In the genomic region with DNA sequence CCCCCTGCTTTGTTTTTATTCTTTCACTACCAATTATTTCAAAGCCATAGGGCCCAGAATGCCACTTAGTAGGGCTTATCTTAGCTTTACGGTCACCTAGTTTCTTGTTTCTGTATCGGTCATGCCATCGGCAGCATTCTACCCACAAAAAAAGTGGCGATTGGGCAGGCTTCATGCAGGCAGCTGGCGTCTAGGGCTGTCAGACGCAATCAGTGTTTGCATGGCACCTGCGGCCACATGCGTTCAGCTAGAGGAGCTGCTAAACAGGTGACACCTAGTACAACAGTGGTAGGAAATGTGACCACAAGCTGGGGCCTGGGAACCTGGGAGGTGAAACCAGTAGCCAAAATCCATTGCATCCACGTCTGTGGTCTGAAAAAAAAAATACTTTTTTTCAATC, we compare ENCODE assay signal across 33 cellular contexts.
"Had no signal": no experiment of that assay in that cellular context is flagged by ENCODE, and none has a peak within 500 bp of the region (broad histone marks: within the 10 kb centered on the region; RNA-seq: fewer than 3 reads in every experiment).

No MANE protein-coding gene starts in this region.

- H3K27ac ChIP-seq: adrenal gland, body of pancreas, brain microvascular endothelial cell, breast epithelium, VCaP had no signal

- H3K27me3 ChIP-seq: adrenal gland, body of pancreas, brain microvascular endothelial cell, breast epithelium had no signal

- H3K4me3 ChIP-seq: adrenal gland, body of pancreas, breast epithelium had no signal

- FAIRE-seq: astrocyte, TTC549 had no signal

- H3K36me3 ChIP-seq: breast epithelium had no signal

- H3K4me1 ChIP-seq: body of pancreas, breast epithelium had no signal

- H3K9me3 ChIP-seq: adrenal gland, body of pancreas, breast epithelium had no signal

- ATAC-seq: activated CD8-positive, alpha-beta T cell treated with anti-CD3 and anti-CD28 coated beads for 36 hours; activated naive CD4-positive, alpha-beta T cell treated with anti-CD3 and anti-CD28 coated beads, Interleukin-2, amount 50 U/mL, for 72 hours; activated T-cell treated with anti-CD3 and anti-CD28 coated beads, Interleukin-2, amount 50 U/mL, for 4 hours; activated T-cell treated with anti-CD3 and anti-CD28 coated beads, Interleukin-2, amount 50 U/mL, for 72 hours; activated T-helper 17 cell treated with anti-CD3 and anti-CD28 coated beads, Interleukin-2, amount 50 U/mL, for 72 hours; body of pancreas had no signal

- DNase-seq: activated B cell treated with CpG ODN at 0.5 μM for 24 hours; activated CD4-positive, alpha-beta memory T cell treated with anti-CD3 and anti-CD28 coated beads for 36 hours; activated CD4-positive, alpha-beta T cell treated with anti-CD3 and anti-CD28 coated beads for 4 hours; activated CD4-positive, alpha-beta T cell treated with anti-CD3 and anti-CD28 coated beads, Interleukin-2, amount 10 ng/mL, durations not matched to agents 24 days and 14 days; activated CD4-positive, alpha-beta T cell treated with anti-CD3 and anti-CD28 coated beads, Interleukin-2, amount 50 U/mL, for 1 hour; activated CD4-positive, alpha-beta T cell treated with anti-CD3 and anti-CD28 coated beads, Interleukin-2, amount 50 U/mL, for 4 hours; activated CD4-positive, CD25-positive, alpha-beta regulatory T cell treated with anti-CD3 and anti-CD28 coated beads, Interleukin-2, amount 50 U/mL, for 72 hours; activated CD8-positive, alpha-beta memory T cell treated with anti-CD3 and anti-CD28 coated beads, Interleukin-2, amount 50 U/mL, for 4 hours; activated CD8-positive, alpha-beta T cell treated with anti-CD3 and anti-CD28 coated beads for 36 hours; activated effector memory CD4-positive, alpha-beta T cell treated with anti-CD3 and anti-CD28 coated beads, Interleukin-2, amount 50 U/mL, for 16 hours; activated gamma-delta T cell treated with Interleukin-2 at 50 U/mL for 16 hours; activated naive CD4-positive, alpha-beta T cell; activated naive CD4-positive, alpha-beta T cell treated with anti-CD3 and anti-CD28 coated beads for 36 hours; activated naive CD4-positive, alpha-beta T cell treated with anti-CD3 and anti-CD28 coated beads, Interleukin-2, amount 50 U/mL, for 16 hours; activated naive CD8-positive, alpha-beta T cell treated with anti-CD3 and anti-CD28 coated beads for 36 hours; activated T-cell treated with anti-CD3 and anti-CD28 coated beads for 4 hours; activated T-cell treated with anti-CD3 and anti-CD28 coated beads, Interleukin-2, amount 50 U/mL, for 1 hour; activated T-cell treated with anti-CD3 and anti-CD28 coated beads, Interleukin-2, amount 50 U/mL, for 4 hours; activated T-cell treated with anti-CD3 and anti-CD28 coated beads, Interleukin-2, amount 50 U/mL, for 72 hours; adrenal gland; amniotic stem cell; aorta; body of pancreas; brain microvascular endothelial cell; central memory CD4-positive, alpha-beta T cell; T-helper 2 cell; T-helper 9 cell had no signal
